Comparison of ENCODE assay signal across 23 cellular contexts in genomic region chr22:27387561-27387960, GRCh38.
"Had no signal": no experiment of that assay in that cellular context is flagged by ENCODE, and none has a peak within 500 bp of the region (broad histone marks: within the 10 kb centered on the region; RNA-seq: fewer than 3 reads in every experiment).

No MANE protein-coding gene starts in this region.

- ATAC-seq: activated CD4-positive, alpha-beta T cell treated with anti-CD3 and anti-CD28 coated beads for 36 hours; activated T-cell treated with anti-CD3 and anti-CD28 coated beads, Interleukin-2, amount 50 U/mL, for 4 hours; foreskin keratinocyte; left ventricle myocardium superior; mucosa of descending colon; upper lobe of right lung had no signal

- H3K4me3 ChIP-seq: breast epithelium, mucosa of descending colon, thoracic aorta, upper lobe of right lung had no signal

- H3K36me3 Mint-ChIP-seq: activated naive CD8-positive, alpha-beta T cell treated with anti-CD3 and anti-CD28 coated beads for 36 hours had no signal

- H3K27me3 ChIP-seq: breast epithelium, foreskin keratinocyte had no signal

- H3K4me1 Mint-ChIP-seq: activated CD4-positive, alpha-beta T cell treated with anti-CD3 and anti-CD28 coated beads for 36 hours; activated naive CD8-positive, alpha-beta T cell treated with anti-CD3 and anti-CD28 coated beads for 36 hours had no signal

- H3K4me1 ChIP-seq: breast epithelium, upper lobe of right lung had no signal

- H3K27me3 Mint-ChIP-seq: activated CD4-positive, alpha-beta T cell treated with anti-CD3 and anti-CD28 coated beads for 36 hours had no signal

- H3K9me3 Mint-ChIP-seq: activated B cell treated with CpG ODN at 0.5 μM for 24 hours; activated naive CD8-positive, alpha-beta T cell treated with anti-CD3 and anti-CD28 coated beads for 36 hours; activated T-cell treated with anti-CD3 and anti-CD28 coated beads, Interleukin-2, amount 50 U/mL, for 4 hours; dendritic cell treated with granulocyte-macrophage colony-stimulating factor and Interleukin-4, amounts not matched to agents 40 ng/mL and 50 ng/mL, for 4 days; T-helper 1 cell treated with Interleukin-12 subunit alpha and Interleukin-12 subunit beta and Interleukin-4 antibody, amounts not matched to agents 30 μg/mL and 1 μg/mL, for 36 hours had no signal

- H3K27ac ChIP-seq: breast epithelium, thoracic aorta, upper lobe of right lung had no signal

- H3K4me3 Mint-ChIP-seq: activated B cell treated with CpG ODN at 0.5 μM for 24 hours; activated CD4-positive, alpha-beta T cell treated with anti-CD3 and anti-CD28 coated beads for 36 hours; activated naive CD8-positive, alpha-beta T cell treated with anti-CD3 and anti-CD28 coated beads for 36 hours; activated T-cell treated with anti-CD3 and anti-CD28 coated beads, Interleukin-2, amount 50 U/mL, for 4 hours; dendritic cell treated with granulocyte-macrophage colony-stimulating factor and Interleukin-4, amounts not matched to agents 40 ng/mL and 50 ng/mL, for 4 days; T-helper 1 cell treated with Interleukin-12 subunit alpha and Interleukin-12 subunit beta and Interleukin-4 antibody, amounts not matched to agents 30 μg/mL and 1 μg/mL, for 36 hours had no signal

- DNase-seq: activated B cell treated with CpG ODN at 0.5 μM for 24 hours; activated CD4-positive, alpha-beta T cell treated with anti-CD3 and anti-CD28 coated beads for 36 hours; activated CD4-positive, alpha-beta T cell treated with anti-CD3 and anti-CD28 coated beads, Interleukin-2, amount 50 U/mL, for 48 hours; activated CD8-positive, alpha-beta memory T cell treated with anti-CD3 and anti-CD28 coated beads, Interleukin-2, amount 50 U/mL, for 48 hours; activated naive CD4-positive, alpha-beta T cell treated with Interleukin-2 at 50 U/mL for 16 hours; activated naive CD8-positive, alpha-beta T cell treated with anti-CD3 and anti-CD28 coated beads for 36 hours; activated T-cell treated with anti-CD3 and anti-CD28 coated beads, Interleukin-2, amount 50 U/mL, for 4 hours; effector CD8-positive, alpha-beta T cell; kidney glomerular epithelial cell; left ventricle myocardium superior; mammary epithelial cell; mucosa of descending colon; retina; stimulated activated CD4-positive, alpha-beta T cell treated with anti-CD3 and anti-CD28 coated beads, Interleukin-4, amount 100 ng/mL, for 24 hours; stimulated activated naive CD4-positive, alpha-beta T cell treated with Interleukin-2 at 50 U/mL for 16 hours; T1000; upper lobe of right lung had no signal

- H3K36me3 ChIP-seq: breast epithelium, thoracic aorta, upper lobe of right lung had no signal

- H3K9me3 ChIP-seq: breast epithelium, mucosa of descending colon, thoracic aorta, upper lobe of right lung had no signal

- H3K27ac Mint-ChIP-seq: activated B cell treated with CpG ODN at 0.5 μM for 24 hours; activated CD4-positive, alpha-beta T cell treated with anti-CD3 and anti-CD28 coated beads for 36 hours; activated naive CD8-positive, alpha-beta T cell treated with anti-CD3 and anti-CD28 coated beads for 36 hours; dendritic cell treated with granulocyte-macrophage colony-stimulating factor and Interleukin-4, amounts not matched to agents 40 ng/mL and 50 ng/mL, for 4 days; progenitor cell of endocrine pancreas; T-helper 1 cell treated with Interleukin-12 subunit alpha and Interleukin-12 subunit beta and Interleukin-4 antibody, amounts not matched to agents 30 μg/mL and 1 μg/mL, for 36 hours had no signal
